8 cellular contexts compared by ENCODE assay signal in genomic region chr2:160270571-160271113, GRCh38.
DNase-seq lines count a peak whose midpoint lies in the region; TF ChIP-seq lines count a peak whose summit lies in the region.

No MANE protein-coding gene starts in this region.

- no peaks in the 10 kb centered on the region for H3K79me2 ChIP-seq in KMS-11 (ENCODE audit: insufficient read depth, low read depth)

- WGBS in ectodermal cell, 2 experiments = 76 to 85% methylated on average over 15 of the region's 15 CpGs

- H3K36me3 ChIP-seq in KMS-11 (ENCODE audit: insufficient read depth) (no peaks in the 10 kb centered on the region), ectodermal cell (ENCODE audit: control insufficient read depth, insufficient read depth, low read length) (no peaks in the 10 kb centered on the region), muscle layer of duodenum (ENCODE audit: control insufficient read depth in 1 of 2, insufficient read depth in 2 of 2, low read length in 2 of 2) (peaks cover 12 to 16% of the 10 kb centered on the region in 2 donors)

- H3K4me2 ChIP-seq in KMS-11 = peak overlapping the region; percentile 48

- H3K4me1 ChIP-seq in KMS-11 (ENCODE audit: low read depth, poor library complexity, severe bottlenecking) = peaks cover 28% of the 10 kb centered on the region
- peaks cover 25% of the 10 kb centered on the region for H3K4me1 ChIP-seq in ectodermal cell (ENCODE audit: control insufficient read depth, insufficient read depth, low read length)
- H3K4me1 ChIP-seq in muscle layer of duodenum (ENCODE audit: control insufficient read depth in 1 of 2, insufficient read depth in 2 of 2, low read length in 2 of 2) = peaks cover 6 to 23% of the 10 kb centered on the region in 2 donors

- H3K27me3 ChIP-seq in KMS-11 (ENCODE audit: insufficient read depth, low read depth) (peaks cover 3% of the 10 kb centered on the region; the same call in 1 of the 2 replicates), ectodermal cell (ENCODE audit: control insufficient read depth, insufficient read depth, low read length, poor library complexity, severe bottlenecking) (no peaks in the 10 kb centered on the region), muscle layer of duodenum (ENCODE audit: low read depth, low read length) (no peaks in the 10 kb centered on the region)

- no peaks in the 10 kb centered on the region for H4K20me1 ChIP-seq in KMS-11 (ENCODE audit: insufficient read depth)

- CTCF ChIA-PET in HEK293T (lab: Yijun Ruan, JAX) = interaction anchor here (0.7 to 1.6 kb wide), 6 partner anchors 8 to 724 kb away, joined by 3 to 6 read pairs (median 4); no protein-coding TSS in a partner anchor

- H2AFZ ChIP-seq in KMS-11 (ENCODE audit: low read depth) = peak overlapping the region; percentile 98; the same call in 1 of the 2 replicates

- no peak for TF ChIP-seq CTCF in KMS-11 (conservative IDR thresholded peaks at IDR 0.05; ENCODE audit: low read depth, low read length)

- no peak overlapping the region for H3K9ac ChIP-seq in KMS-11

- POLR2A ChIA-PET in HEK293T (lab: Yijun Ruan, JAX) = interaction anchor here (0.9 to 1.4 kb wide), 4 partner anchors 9 to 47 kb away, joined by 3 to 6 read pairs (median 3); no protein-coding TSS in a partner anchor

- DNase-seq in ACHN (peak; percentile 95), NCI-H146 (lab: John Stamatoyannopoulos, UW) (no peak), NOMO-1 (lab: John Stamatoyannopoulos, UW; ENCODE audit: unreplicated experiment in 2 of 2) (no peak), NOMO-1 treated with DMSO at 0.1 percent for 48 hours (lab: John Stamatoyannopoulos, UW; ENCODE audit: unreplicated experiment) (no peak), HEK293T (ENCODE audit: extremely low spot score) (no peak)

- H3K9me3 ChIP-seq in ectodermal cell (ENCODE audit: control insufficient read depth, low read length) (no peaks in the 10 kb centered on the region), muscle layer of duodenum (ENCODE audit: control insufficient read depth in 1 of 2, low read length in 2 of 2) (no peaks in the 10 kb centered on the region)

- no peak overlapping the region for H3K4me3 ChIP-seq in KMS-11 (IDR thresholded peaks at IDR 0.05; ENCODE audit: insufficient read depth, low read depth, low read length)
- H3K4me3 ChIP-seq in ectodermal cell (ENCODE audit: insufficient read depth, low read depth, low read length) = peak overlapping the region; percentile 42
- peak overlapping the region; percentile 63 to 64 for H3K4me3 ChIP-seq in muscle layer of duodenum (ENCODE audit: low read depth in 1 of 2, low read length in 2 of 2)

- in situ Hi-C loops in ACHN (cut with HindIII; ENCODE audit: low pct_ligation_motif_present, low pct_unique_long_range_greater_than_20kb, low sequenced_read_pairs) = no loop called here

- H3K27ac ChIP-seq in KMS-11 (no peak overlapping the region), ectodermal cell (ENCODE audit: insufficient read depth, low read depth, low read length, poor library complexity, severe bottlenecking) (peak overlapping the region; percentile 96), muscle layer of duodenum (ENCODE audit: low read length) (peak overlapping the region; percentile 94)

TF ChIP-seq in HEK293T, 16 proteins besides CTCF, POLR2A, EP300 and RAD21:
- no peak for TF ChIP-seq PKNOX1 (IDR thresholded peaks at IDR 0.05)
